18 cellular contexts compared by ENCODE assay signal in the genomic region with DNA sequence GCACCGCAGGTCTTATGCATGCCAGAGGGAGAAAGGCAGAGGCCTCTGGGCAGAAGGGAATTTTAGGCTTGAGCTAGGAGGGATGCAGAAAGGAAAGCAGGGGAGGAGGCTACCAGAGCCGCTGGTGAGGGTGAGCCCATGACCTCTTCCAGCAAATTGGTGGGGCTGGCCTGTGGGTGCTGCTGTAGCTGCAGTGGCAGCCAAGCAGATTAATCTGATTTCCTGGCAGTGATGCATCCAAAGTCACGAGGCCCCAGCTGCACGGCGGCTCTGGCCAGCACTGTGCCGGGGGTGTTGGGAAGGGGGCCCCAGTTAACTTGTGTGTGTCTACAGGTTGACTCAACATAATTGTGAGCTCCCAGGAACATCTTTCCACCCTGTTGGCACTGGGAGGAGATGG. TPM values are rescaled to one million over a fixed set of nuclear protein-coding genes. Genes with fewer than 3 reads are reported as not detected.
"Had no signal": no experiment of that assay in that cellular context is flagged by ENCODE, and none has a peak within 500 bp of the region (broad histone marks: within the 10 kb centered on the region; RNA-seq: fewer than 3 reads in every experiment).

No MANE protein-coding gene starts in this region.

- H3K27me3 ChIP-seq: ascending aorta, breast epithelium, gastrocnemius medialis, ovary, upper lobe of left lung had no signal

- H3K4me1 ChIP-seq: ascending aorta, breast epithelium, gastrocnemius medialis, spleen, upper lobe of left lung had no signal

- DNase-seq: activated CD4-positive, alpha-beta T cell treated with anti-CD3 and anti-CD28 coated beads, Interleukin-2, amount 10 ng/mL, durations not matched to agents 7 days and 5 days; activated CD8-positive, alpha-beta T cell treated with anti-CD3 and anti-CD28 coated beads, Interleukin-2, amount 10 ng/mL, durations not matched to agents 7 days and 5 days; activated effector memory CD4-positive, alpha-beta T cell treated with Interleukin-2 at 50 U/mL for 16 hours; activated naive CD4-positive, alpha-beta T cell treated with anti-CD3 and anti-CD28 coated beads, Interleukin-2, amount 10 ng/mL, durations not matched to agents 7 days and 5 days; activated naive CD8-positive, alpha-beta T cell treated with anti-CD3 and anti-CD28 coated beads, Interleukin-2, amount 50 U/mL, for 24 hours; activated T-cell treated with anti-CD3 and anti-CD28 coated beads, Interleukin-2, amount 50 U/mL, for 24 hours; cerebellar nuclear complex; effector CD8-positive, alpha-beta T cell; gastrocnemius medialis; ovary; spleen; stimulated activated naive CD4-positive, alpha-beta T cell; upper lobe of left lung had no signal

- ATAC-seq: activated CD4-positive, CD25-positive, alpha-beta regulatory T cell treated with anti-CD3 and anti-CD28 coated beads, Interleukin-2, amount 50 U/mL, for 24 hours; activated CD8-positive, alpha-beta T cell treated with anti-CD3 and anti-CD28 coated beads, Interleukin-2, amount 10 ng/mL, durations not matched to agents 7 days and 5 days; activated naive CD8-positive, alpha-beta T cell treated with anti-CD3 and anti-CD28 coated beads, Interleukin-2, amount 50 U/mL, for 24 hours; esophagus mucosa; gastrocnemius medialis had no signal

- H3K4me3 ChIP-seq: ascending aorta, breast epithelium, gastrocnemius medialis, ovary, spleen, upper lobe of left lung had no signal

- H3K27ac ChIP-seq: ascending aorta, breast epithelium, gastrocnemius medialis, ovary, spleen, upper lobe of left lung had no signal

- H3K9me3 ChIP-seq: gastrocnemius medialis, ovary had no signal

- H3K36me3 ChIP-seq: ascending aorta, breast epithelium, gastrocnemius medialis, ovary, spleen, upper lobe of left lung had no signal

RNA-seq across cellular contexts. Expression of a gene that starts 41.4 kb away (rescaled TPM):
- total RNA-seq: lung microvascular endothelial cell had no signal
